In the genomic region with DNA sequence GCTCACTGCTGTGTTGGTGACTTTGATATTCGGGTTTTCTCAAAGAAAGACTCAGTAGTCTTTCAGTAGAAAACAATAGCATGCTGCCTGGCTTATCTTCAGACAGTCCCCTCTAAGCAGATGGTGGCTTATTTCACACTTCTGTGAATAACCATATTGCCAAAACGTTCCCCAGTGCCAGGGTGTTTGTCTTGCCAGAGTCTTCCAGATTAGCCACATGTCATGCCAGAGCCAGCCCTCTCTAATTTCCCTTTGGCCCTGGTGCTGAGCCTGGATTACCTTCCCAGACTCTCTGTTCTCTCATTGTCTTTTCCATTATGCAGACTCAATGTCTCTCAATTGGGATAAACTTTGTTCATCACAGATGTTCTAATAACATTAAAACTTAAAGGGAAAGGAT, we compare ENCODE assay signal across 27 cellular contexts.
"Had no signal": no experiment of that assay in that cellular context is flagged by ENCODE, and none has a peak within 500 bp of the region (broad histone marks: within the 10 kb centered on the region; RNA-seq: fewer than 3 reads in every experiment).

No MANE protein-coding gene starts in this region.

- H3K4me1 Mint-ChIP-seq: activated CD4-positive, alpha-beta T cell treated with anti-CD3 and anti-CD28 coated beads, Interleukin-2, amount 10 ng/mL, durations not matched to agents 24 days and 14 days; activated T-helper 17 cell treated with anti-CD3 and anti-CD28 coated beads, Interleukin-2, amount 50 U/mL, for 72 hours had no signal

- H3K9me3 Mint-ChIP-seq: activated CD4-positive, alpha-beta T cell treated with anti-CD3 and anti-CD28 coated beads, Interleukin-2, amount 10 ng/mL, durations not matched to agents 24 days and 14 days had no signal

- H3K4me3 Mint-ChIP-seq: activated CD4-positive, alpha-beta T cell treated with anti-CD3 and anti-CD28 coated beads, Interleukin-2, amount 10 ng/mL, durations not matched to agents 24 days and 14 days; activated CD8-positive, alpha-beta T cell treated with anti-CD3 and anti-CD28 coated beads for 36 hours; activated naive CD4-positive, alpha-beta T cell treated with anti-CD3 and anti-CD28 coated beads for 36 hours; activated T-cell treated with anti-CD3 and anti-CD28 coated beads, Interleukin-2, amount 50 U/mL, for 72 hours; activated T-helper 17 cell treated with anti-CD3 and anti-CD28 coated beads, Interleukin-2, amount 50 U/mL, for 72 hours; brain; T-helper 1 cell treated with Interleukin-12 subunit alpha and Interleukin-12 subunit beta and Interleukin-4 antibody, amounts not matched to agents 30 μg/mL and 1 μg/mL, for 36 hours; T-helper 2 cell treated with Interferon-gamma antibody and Interleukin-4, amounts not matched to agents 5 μg/mL and 100 μg/mL, for 36 hours had no signal

- H3K27ac Mint-ChIP-seq: activated CD4-positive, alpha-beta T cell treated with anti-CD3 and anti-CD28 coated beads, Interleukin-2, amount 10 ng/mL, durations not matched to agents 24 days and 14 days; activated CD8-positive, alpha-beta T cell treated with anti-CD3 and anti-CD28 coated beads for 36 hours; activated naive CD4-positive, alpha-beta T cell treated with anti-CD3 and anti-CD28 coated beads for 36 hours; activated naive CD4-positive, alpha-beta T cell treated with anti-CD3 and anti-CD28 coated beads, Interleukin-2, amount 50 U/mL, for 72 hours; activated T-cell treated with anti-CD3 and anti-CD28 coated beads, Interleukin-2, amount 50 U/mL, for 72 hours; activated T-helper 17 cell treated with anti-CD3 and anti-CD28 coated beads, Interleukin-2, amount 50 U/mL, for 72 hours; T-helper 1 cell treated with Interleukin-12 subunit alpha and Interleukin-12 subunit beta and Interleukin-4 antibody, amounts not matched to agents 30 μg/mL and 1 μg/mL, for 36 hours; T-helper 2 cell treated with Interferon-gamma antibody and Interleukin-4, amounts not matched to agents 5 μg/mL and 100 μg/mL, for 36 hours had no signal

- H3K36me3 Mint-ChIP-seq: activated naive CD4-positive, alpha-beta T cell treated with anti-CD3 and anti-CD28 coated beads, Interleukin-2, amount 50 U/mL, for 72 hours; brain had no signal

- ATAC-seq: activated CD8-positive, alpha-beta T cell treated with anti-CD3 and anti-CD28 coated beads for 36 hours; activated naive CD4-positive, alpha-beta T cell treated with anti-CD3 and anti-CD28 coated beads, Interleukin-2, amount 50 U/mL, for 72 hours; activated T-cell treated with anti-CD3 and anti-CD28 coated beads, Interleukin-2, amount 50 U/mL, for 72 hours; activated T-helper 17 cell treated with anti-CD3 and anti-CD28 coated beads, Interleukin-2, amount 50 U/mL, for 72 hours; Panc1 had no signal

- H3K27me3 Mint-ChIP-seq: activated CD4-positive, alpha-beta T cell treated with anti-CD3 and anti-CD28 coated beads, Interleukin-2, amount 10 ng/mL, durations not matched to agents 24 days and 14 days; activated CD8-positive, alpha-beta T cell treated with anti-CD3 and anti-CD28 coated beads for 36 hours; activated T-helper 17 cell treated with anti-CD3 and anti-CD28 coated beads, Interleukin-2, amount 50 U/mL, for 72 hours; brain had no signal

- DNase-seq: activated CD4-positive, alpha-beta T cell treated with anti-CD3 and anti-CD28 coated beads, Interleukin-2, amount 10 ng/mL, durations not matched to agents 24 days and 14 days; activated CD4-positive, alpha-beta T cell treated with anti-CD3 and anti-CD28 coated beads, Interleukin-2, amount 50 U/mL, for 4 hours; activated CD8-positive, alpha-beta T cell treated with anti-CD3 and anti-CD28 coated beads for 36 hours; activated effector memory CD4-positive, alpha-beta T cell treated with anti-CD3 and anti-CD28 coated beads, Interleukin-2, amount 50 U/mL, for 16 hours; activated naive CD4-positive, alpha-beta T cell treated with anti-CD3 and anti-CD28 coated beads for 36 hours; activated T-cell treated with anti-CD3 and anti-CD28 coated beads, Interleukin-2, amount 50 U/mL, for 1 hour; activated T-cell treated with anti-CD3 and anti-CD28 coated beads, Interleukin-2, amount 50 U/mL, for 72 hours; adrenal gland; caudate nucleus; colonic mucosa; NCI-H1105; NCI-H1417 treated with DMSO at 0.1 percent for 48 hours; NCI-H187 treated with DMSO at 0.1 percent for 48 hours; NCI-H2081; NCI-H345; NCI-H510A treated with DMSO at 0.1 percent for 48 hours; NCI-H526 treated with DMSO at 0.1 percent for 48 hours; NCI-H774; RPMI8226; SHP77 treated with DMSO at 0.1 percent for 48 hours; SK-N-SH had no signal
